6 cellular contexts compared by ENCODE assay signal in the genomic region with DNA sequence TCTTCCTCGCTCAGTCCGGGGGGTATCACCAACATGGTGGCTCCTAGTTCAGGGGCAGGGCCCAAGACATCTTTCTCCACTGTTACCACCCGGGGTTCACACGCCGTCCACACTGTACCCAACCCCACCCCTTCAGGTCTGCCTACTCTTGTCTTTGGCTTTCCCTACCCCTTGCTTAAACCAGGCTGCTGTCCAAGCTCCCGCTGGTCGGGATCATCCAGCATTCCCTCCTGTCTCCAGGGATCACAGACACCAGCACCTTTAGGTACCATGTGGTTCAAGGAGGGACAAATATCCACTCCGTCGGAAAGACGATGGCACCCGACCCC. TPM values are rescaled to one million over a fixed set of nuclear protein-coding genes. Genes with fewer than 3 reads are reported as not detected.
DNase-seq lines count a peak whose midpoint lies in the region; ATAC-seq and TF ChIP-seq lines count a peak whose summit lies in the region.

No MANE protein-coding gene starts in this region.

- H2AFZ ChIP-seq in neural progenitor cell (replicated peaks), result peak overlapping the region; percentile 90

- H3K4me1 ChIP-seq in neural progenitor cell, result peaks cover 11% of the 10 kb centered on the region

- H3K4me3 Mint-ChIP-seq in MCF 10A (ENCODE audit: unreplicated experiment) (peak overlapping the region; percentile 88), neural progenitor cell (peak overlapping the region; percentile 98)

- H3K36me3 ChIP-seq in neural progenitor cell, result peaks cover 5% of the 10 kb centered on the region

- H3K4me3 ChIP-seq in neural progenitor cell, result peak overlapping the region; percentile 95

- peak overlapping the region; percentile 96 for H3K9ac ChIP-seq in neural progenitor cell

- peaks cover 83% of the 10 kb centered on the region for H3K36me3 Mint-ChIP-seq in MCF 10A (ENCODE audit: insufficient read depth, unreplicated experiment)
- peaks cover 26% of the 10 kb centered on the region for H3K36me3 Mint-ChIP-seq in neural progenitor cell

- peaks cover 9% of the 10 kb centered on the region for H3K4me1 Mint-ChIP-seq in MCF 10A (ENCODE audit: insufficient read depth, unreplicated experiment)
- peaks cover 25% of the 10 kb centered on the region for H3K4me1 Mint-ChIP-seq in neural progenitor cell

- DNase-seq in MCF 10A (ENCODE audit: unreplicated experiment) (no peak), neural progenitor cell (ENCODE audit: low spot score) (no peak), NCI-H1048 (lab: John Stamatoyannopoulos, UW) (no peak), NCI-H524 (lab: John Stamatoyannopoulos, UW) (no peak), A172 (ENCODE audit: low spot score) (no peak)

- CTCF ChIA-PET in MCF 10A (lab: Yijun Ruan, JAX), result interaction anchor here (0.7 kb wide), 1 partner anchor 70 kb away, joined by 3 read pairs; no protein-coding TSS in a partner anchor

- H3K4me2 ChIP-seq in neural progenitor cell, result peak overlapping the region; percentile 97

- H3K27ac Mint-ChIP-seq in MCF 10A (ENCODE audit: low read depth, unreplicated experiment) (peak overlapping the region; percentile 97), neural progenitor cell (peak overlapping the region; percentile 15)

- BruUV-seq in MCF 10A (replicated peaks; lab: Mats Ljungman, UMichigan), result no TSS peak

- H3K27me3 Mint-ChIP-seq in MCF 10A (ENCODE audit: insufficient read depth, unreplicated experiment) (no peaks in the 10 kb centered on the region), neural progenitor cell (ENCODE audit: insufficient read depth, low read depth) (peaks cover 2% of the 10 kb centered on the region)

- H4K20me1 ChIP-seq in neural progenitor cell (ENCODE audit: low read depth), result no peaks in the 10 kb centered on the region

- no peaks in the 10 kb centered on the region for H3K27me3 ChIP-seq in neural progenitor cell

- H3K9me3 Mint-ChIP-seq in MCF 10A (ENCODE audit: unreplicated experiment) (no peaks in the 10 kb centered on the region), neural progenitor cell (no peaks in the 10 kb centered on the region)

- POLR2A ChIA-PET in MCF 10A (lab: Yijun Ruan, JAX), result interaction anchor here (0.8 to 3.5 kb wide), 11 partner anchors 9 to 416 kb away, joined by 3 to 109 read pairs (median 5); a partner anchor contains a TSS

- ATAC-seq in HG03066 (IDR thresholded peaks at IDR 0.05; ENCODE audit: low read depth, unreplicated experiment), result peak; percentile 5

- H3K9me3 ChIP-seq in neural progenitor cell (ENCODE audit: low read depth), result no peaks in the 10 kb centered on the region

- intact Hi-C loops in MCF 10A (cut with micrococcal nuclease), result loop anchor here (10.0 kb wide), 1 partner anchor 124 kb away; no protein-coding TSS in a partner anchor

- no peak for TF ChIP-seq CTCF in MCF 10A (IDR thresholded peaks at IDR 0.05; ENCODE audit: unreplicated experiment)
- TF ChIP-seq CTCF in neural progenitor cell (IDR thresholded peaks at IDR 0.05), result no peak

- no peak overlapping the region for H3K27ac ChIP-seq in neural progenitor cell

- H3F3A ChIP-seq in neural progenitor cell (ENCODE audit: low read depth), result peaks cover under 1% of the 10 kb centered on the region

- H3K79me2 ChIP-seq in neural progenitor cell (ENCODE audit: low read depth), result peaks cover 38% of the 10 kb centered on the region

RNA-seq across cellular contexts. Expression of a gene that starts 0.4 kb away (rescaled TPM):
- total RNA-seq in MCF 10A (2022) (90.7 and 113 TPM in 2 replicates), neural progenitor cell (ENCODE audit: low replicate concordance) (129 and 135 TPM in 2 replicates)
- total RNA-seq in A172 (2014; rRNA removed; shearing (Covaris generic)), result 92.1 and 117 TPM in 2 replicates

RNA-seq across cellular contexts. Expression of a gene that starts 0.6 kb away (rescaled TPM):
- total RNA-seq in MCF 10A (2022) (53.1 and 66.2 TPM in 2 replicates), neural progenitor cell (ENCODE audit: low replicate concordance) (21.0 and 50.5 TPM in 2 replicates)
- total RNA-seq in A172 (2014; rRNA removed; shearing (Covaris generic)), result 26.0 and 29.9 TPM in 2 replicates

RNA-seq across cellular contexts. Expression of a gene that starts 12.5 kb away (rescaled TPM):
- total RNA-seq in MCF 10A (2022) (24.5 and 24.6 TPM in 2 replicates), neural progenitor cell (ENCODE audit: low replicate concordance) (0.50 TPM in 1 of 2 replicates, not detected in the other)
- 3.7 and 4.0 TPM in 2 replicates for total RNA-seq in A172 (2014; rRNA removed; shearing (Covaris generic))

RNA-seq across cellular contexts. Expression of a gene that starts 13.6 kb away (rescaled TPM):
- total RNA-seq in MCF 10A (2022) (39.1 and 41.4 TPM in 2 replicates), neural progenitor cell (ENCODE audit: low replicate concordance) (10.2 and 23.0 TPM in 2 replicates)
- 16.4 and 17.9 TPM in 2 replicates for total RNA-seq in A172 (2014; rRNA removed; shearing (Covaris generic))

RNA-seq across cellular contexts. Expression of a gene that starts 23.5 kb away (rescaled TPM):
- 7.7 and 16.2 TPM in 2 replicates for total RNA-seq in MCF 10A (2022)
- total RNA-seq in neural progenitor cell (ENCODE audit: low replicate concordance), result 1.7 and 4.3 TPM in 2 replicates
- 1.2 and 1.6 TPM in 2 replicates for total RNA-seq in A172 (2014; rRNA removed; shearing (Covaris generic))
